Comparison of ENCODE assay signal across 29 cellular contexts in the genomic region with DNA sequence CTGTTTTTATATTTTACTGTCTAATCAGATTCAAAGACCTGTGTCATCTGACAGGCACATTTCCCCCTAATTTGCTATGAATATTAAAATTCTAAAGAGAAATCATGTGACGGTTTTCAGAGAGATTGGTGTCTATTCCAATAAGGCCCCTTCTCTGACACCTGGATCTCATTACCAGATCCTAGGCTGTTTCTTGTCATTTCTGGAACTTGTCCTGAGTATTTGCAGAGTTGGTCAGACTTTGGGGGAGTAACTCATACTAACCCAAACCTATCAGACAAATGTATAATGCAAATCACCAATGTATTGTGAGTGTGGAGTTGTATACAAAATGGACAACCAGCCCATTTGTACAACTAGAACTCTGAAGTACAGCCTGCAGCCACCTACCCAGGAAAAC.
"Had no signal": no experiment of that assay in that cellular context is flagged by ENCODE, and none has a peak within 500 bp of the region (broad histone marks: within the 10 kb centered on the region; RNA-seq: fewer than 3 reads in every experiment).

No MANE protein-coding gene starts in this region.

- H3K4me1 ChIP-seq: adrenal gland, body of pancreas, breast epithelium had no signal

- H3K27me3 ChIP-seq: adrenal gland, body of pancreas, brain microvascular endothelial cell, breast epithelium had no signal

- H3K4me3 ChIP-seq: adrenal gland, body of pancreas, breast epithelium had no signal

- DNase-seq: activated B cell treated with CpG ODN at 0.5 μM for 24 hours; activated CD4-positive, alpha-beta memory T cell treated with anti-CD3 and anti-CD28 coated beads for 36 hours; activated CD4-positive, alpha-beta T cell treated with anti-CD3 and anti-CD28 coated beads for 4 hours; activated CD4-positive, alpha-beta T cell treated with anti-CD3 and anti-CD28 coated beads, Interleukin-2, amount 10 ng/mL, durations not matched to agents 24 days and 14 days; activated CD4-positive, alpha-beta T cell treated with anti-CD3 and anti-CD28 coated beads, Interleukin-2, amount 50 U/mL, for 1 hour; activated CD4-positive, alpha-beta T cell treated with anti-CD3 and anti-CD28 coated beads, Interleukin-2, amount 50 U/mL, for 4 hours; activated CD4-positive, CD25-positive, alpha-beta regulatory T cell treated with anti-CD3 and anti-CD28 coated beads, Interleukin-2, amount 50 U/mL, for 72 hours; activated CD8-positive, alpha-beta memory T cell treated with anti-CD3 and anti-CD28 coated beads, Interleukin-2, amount 50 U/mL, for 4 hours; activated CD8-positive, alpha-beta T cell treated with anti-CD3 and anti-CD28 coated beads for 36 hours; activated effector memory CD4-positive, alpha-beta T cell treated with anti-CD3 and anti-CD28 coated beads, Interleukin-2, amount 50 U/mL, for 16 hours; activated gamma-delta T cell treated with Interleukin-2 at 50 U/mL for 16 hours; activated naive CD4-positive, alpha-beta T cell; activated naive CD4-positive, alpha-beta T cell treated with anti-CD3 and anti-CD28 coated beads for 36 hours; activated naive CD4-positive, alpha-beta T cell treated with anti-CD3 and anti-CD28 coated beads, Interleukin-2, amount 50 U/mL, for 16 hours; activated naive CD8-positive, alpha-beta T cell treated with anti-CD3 and anti-CD28 coated beads for 36 hours; activated T-cell treated with anti-CD3 and anti-CD28 coated beads for 4 hours; activated T-cell treated with anti-CD3 and anti-CD28 coated beads, Interleukin-2, amount 50 U/mL, for 1 hour; activated T-cell treated with anti-CD3 and anti-CD28 coated beads, Interleukin-2, amount 50 U/mL, for 4 hours; activated T-cell treated with anti-CD3 and anti-CD28 coated beads, Interleukin-2, amount 50 U/mL, for 72 hours; adrenal gland; amniotic stem cell; aorta; body of pancreas; brain microvascular endothelial cell; central memory CD4-positive, alpha-beta T cell; T-helper 2 cell; T-helper 9 cell had no signal

- H3K36me3 ChIP-seq: adrenal gland, brain microvascular endothelial cell, breast epithelium had no signal

- H3K27ac ChIP-seq: adrenal gland, body of pancreas, brain microvascular endothelial cell, breast epithelium, VCaP had no signal

- H3K9me3 ChIP-seq: adrenal gland, body of pancreas, breast epithelium had no signal
